In the genomic region with DNA sequence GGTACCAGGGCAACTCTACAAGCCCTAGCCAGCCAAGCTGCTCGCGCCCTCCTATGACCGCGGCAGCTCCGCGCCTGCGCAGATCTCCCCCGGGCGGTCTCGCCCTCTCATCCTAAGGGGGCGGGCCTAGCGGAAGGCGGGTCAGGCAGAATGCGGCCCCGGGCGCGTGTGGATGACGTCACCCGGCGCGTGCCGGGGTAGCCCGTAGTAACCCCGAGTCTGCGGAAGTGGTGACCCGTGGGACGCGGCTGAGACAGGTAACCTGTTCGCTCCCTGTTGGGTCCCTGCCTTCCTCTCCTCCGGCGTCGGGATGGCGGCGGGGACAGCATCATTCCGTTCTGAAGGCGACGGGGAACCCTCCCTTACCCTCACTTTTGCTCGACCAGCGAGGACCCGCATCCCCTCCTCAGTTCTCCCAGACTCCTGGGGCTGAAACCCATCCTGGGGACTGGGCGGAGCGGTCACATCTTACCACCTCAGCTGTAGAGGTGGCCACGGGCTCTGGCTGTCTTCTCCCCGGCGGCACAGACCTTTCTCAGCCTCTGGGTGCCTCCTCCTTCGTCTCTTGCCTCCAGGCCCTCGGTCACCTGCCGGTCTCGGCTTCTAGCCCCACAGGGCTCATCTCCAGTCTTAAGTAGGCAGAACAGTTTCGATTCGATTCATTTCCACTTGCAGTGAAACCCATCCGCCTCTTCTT, we compare ENCODE assay signal across 1 cellular context.
TF ChIP-seq lines count a peak whose summit lies in the region.

A gene with protein sequence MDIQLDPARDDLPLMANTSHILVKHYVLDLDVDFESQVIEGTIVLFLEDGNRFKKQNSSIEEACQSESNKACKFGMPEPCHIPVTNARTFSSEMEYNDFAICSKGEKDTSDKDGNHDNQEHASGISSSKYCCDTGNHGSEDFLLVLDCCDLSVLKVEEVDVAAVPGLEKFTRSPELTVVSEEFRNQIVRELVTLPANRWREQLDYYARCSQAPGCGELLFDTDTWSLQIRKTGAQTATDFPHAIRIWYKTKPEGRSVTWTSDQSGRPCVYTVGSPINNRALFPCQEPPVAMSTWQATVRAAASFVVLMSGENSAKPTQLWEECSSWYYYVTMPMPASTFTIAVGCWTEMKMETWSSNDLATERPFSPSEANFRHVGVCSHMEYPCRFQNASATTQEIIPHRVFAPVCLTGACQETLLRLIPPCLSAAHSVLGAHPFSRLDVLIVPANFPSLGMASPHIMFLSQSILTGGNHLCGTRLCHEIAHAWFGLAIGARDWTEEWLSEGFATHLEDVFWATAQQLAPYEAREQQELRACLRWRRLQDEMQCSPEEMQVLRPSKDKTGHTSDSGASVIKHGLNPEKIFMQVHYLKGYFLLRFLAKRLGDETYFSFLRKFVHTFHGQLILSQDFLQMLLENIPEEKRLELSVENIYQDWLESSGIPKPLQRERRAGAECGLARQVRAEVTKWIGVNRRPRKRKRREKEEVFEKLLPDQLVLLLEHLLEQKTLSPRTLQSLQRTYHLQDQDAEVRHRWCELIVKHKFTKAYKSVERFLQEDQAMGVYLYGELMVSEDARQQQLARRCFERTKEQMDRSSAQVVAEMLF (plus strand): TSS at position 205 of the 697 bp plus-strand sequence. CDS start 33,085 bp downstream, outside the sequence.

TF ChIP-seq in HepG2, 621 proteins besides CTCF, POLR2A, EP300 and RAD21 (continued from another document):
- 0 out of 2 replicates have a peak, but pooled peaks have one; percentile 89 for TF ChIP-seq NR1H2 (CRISPR knock-in tag; IDR thresholded peaks at IDR 0.05; ENCODE audit: borderline replicate concordance, low read depth)
- TF ChIP-seq ZNF672 (CRISPR knock-in tag; IDR thresholded peaks at IDR 0.05): no peak
- no peak for TF ChIP-seq ADNP (CRISPR knock-in tag; IDR thresholded peaks at IDR 0.05)
- TF ChIP-seq PHB2 (IDR thresholded peaks at IDR 0.05; ENCODE audit: partially characterized antibody): no peak
- peak; percentile 74; the same call in 1 of the 2 replicates for TF ChIP-seq ZNF709 (CRISPR knock-in tag; IDR thresholded peaks at IDR 0.05)
- TF ChIP-seq GMEB2 (CRISPR knock-in tag; IDR thresholded peaks at IDR 0.05; ENCODE audit: low read depth): peak; percentile 34; the same call in 1 of the 2 replicates
- TF ChIP-seq SALL2 (CRISPR knock-in tag; IDR thresholded peaks at IDR 0.05): peak; percentile 94
- TF ChIP-seq ZBTB21 (CRISPR knock-in tag; IDR thresholded peaks at IDR 0.05): peak; percentile 62; the same call in 1 of the 2 replicates
- TF ChIP-seq ETV5 (CRISPR knock-in tag; IDR thresholded peaks at IDR 0.05; ENCODE audit: borderline replicate concordance): peak; percentile 75
- TF ChIP-seq ZFP82 (CRISPR knock-in tag; IDR thresholded peaks at IDR 0.05; ENCODE audit: borderline replicate concordance): no peak
- TF ChIP-seq MAFG (CRISPR knock-in tag; IDR thresholded peaks at IDR 0.05): no peak
- no peak for TF ChIP-seq ZSCAN29 (CRISPR knock-in tag; conservative IDR thresholded peaks at IDR 0.05)
- TF ChIP-seq ZNF274 (CRISPR knock-in tag; IDR thresholded peaks at IDR 0.05): no peak
- TF ChIP-seq SOX5 (CRISPR knock-in tag; IDR thresholded peaks at IDR 0.05; ENCODE audit: borderline replicate concordance): no peak
- peak; percentile 90 for TF ChIP-seq RBFOX2 (IDR thresholded peaks at IDR 0.05; ENCODE audit: low read depth, low read length)
- TF ChIP-seq, protein P1, sequence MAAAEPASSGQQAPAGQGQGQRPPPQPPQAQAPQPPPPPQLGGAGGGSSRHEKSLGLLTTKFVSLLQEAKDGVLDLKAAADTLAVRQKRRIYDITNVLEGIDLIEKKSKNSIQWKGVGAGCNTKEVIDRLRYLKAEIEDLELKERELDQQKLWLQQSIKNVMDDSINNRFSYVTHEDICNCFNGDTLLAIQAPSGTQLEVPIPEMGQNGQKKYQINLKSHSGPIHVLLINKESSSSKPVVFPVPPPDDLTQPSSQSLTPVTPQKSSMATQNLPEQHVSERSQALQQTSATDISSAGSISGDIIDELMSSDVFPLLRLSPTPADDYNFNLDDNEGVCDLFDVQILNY (CRISPR knock-in tag; conservative IDR thresholded peaks at IDR 0.05): no peak
- TF ChIP-seq MZF1 (CRISPR knock-in tag; IDR thresholded peaks at IDR 0.05; ENCODE audit: borderline replicate concordance): no peak
- no peak for TF ChIP-seq JARID2 (CRISPR knock-in tag; IDR thresholded peaks at IDR 0.05; ENCODE audit: insufficient replicate concordance)
- no peak for TF ChIP-seq RELA (CRISPR knock-in tag; IDR thresholded peaks at IDR 0.05)
- no peak for TF ChIP-seq ZMAT3 (CRISPR knock-in tag; conservative IDR thresholded peaks at IDR 0.05)
- peak; percentile 80 for TF ChIP-seq RFX1 (IDR thresholded peaks at IDR 0.05)
- TF ChIP-seq, protein P2, sequence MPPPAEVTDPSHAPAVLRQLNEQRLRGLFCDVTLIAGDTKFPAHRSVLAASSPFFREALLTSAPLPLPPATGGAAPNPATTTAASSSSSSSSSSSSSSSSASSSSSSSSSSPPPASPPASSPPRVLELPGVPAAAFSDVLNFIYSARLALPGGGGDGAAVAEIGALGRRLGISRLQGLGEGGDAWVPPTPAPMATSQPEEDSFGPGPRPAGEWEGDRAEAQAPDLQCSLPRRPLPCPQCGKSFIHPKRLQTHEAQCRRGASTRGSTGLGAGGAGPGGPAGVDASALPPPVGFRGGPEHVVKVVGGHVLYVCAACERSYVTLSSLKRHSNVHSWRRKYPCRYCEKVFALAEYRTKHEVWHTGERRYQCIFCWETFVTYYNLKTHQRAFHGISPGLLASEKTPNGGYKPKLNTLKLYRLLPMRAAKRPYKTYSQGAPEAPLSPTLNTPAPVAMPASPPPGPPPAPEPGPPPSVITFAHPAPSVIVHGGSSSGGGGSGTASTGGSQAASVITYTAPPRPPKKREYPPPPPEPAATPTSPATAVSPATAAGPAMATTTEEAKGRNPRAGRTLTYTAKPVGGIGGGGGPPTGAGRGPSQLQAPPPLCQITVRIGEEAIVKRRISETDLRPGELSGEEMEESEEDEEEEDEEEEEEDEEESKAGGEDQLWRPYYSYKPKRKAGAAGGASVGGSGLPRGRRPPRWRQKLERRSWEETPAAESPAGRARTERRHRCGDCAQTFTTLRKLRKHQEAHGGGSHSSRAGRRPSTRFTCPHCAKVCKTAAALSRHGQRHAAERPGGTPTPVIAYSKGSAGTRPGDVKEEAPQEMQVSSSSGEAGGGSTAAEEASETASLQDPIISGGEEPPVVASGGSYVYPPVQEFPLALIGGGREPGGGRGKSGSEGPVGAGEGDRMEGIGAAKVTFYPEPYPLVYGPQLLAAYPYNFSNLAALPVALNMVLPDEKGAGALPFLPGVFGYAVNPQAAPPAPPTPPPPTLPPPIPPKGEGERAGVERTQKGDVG (CRISPR knock-in tag; IDR thresholded peaks at IDR 0.05; ENCODE audit: borderline replicate concordance): no peak
- TF ChIP-seq EHMT2 (IDR thresholded peaks at IDR 0.05; ENCODE audit: borderline replicate concordance, low read depth, low read length): no peak
- peak; percentile 57; the same call in 1 of the 2 replicates for TF ChIP-seq ZNF891 (CRISPR knock-in tag; IDR thresholded peaks at IDR 0.05)
- TF ChIP-seq, protein P3, sequence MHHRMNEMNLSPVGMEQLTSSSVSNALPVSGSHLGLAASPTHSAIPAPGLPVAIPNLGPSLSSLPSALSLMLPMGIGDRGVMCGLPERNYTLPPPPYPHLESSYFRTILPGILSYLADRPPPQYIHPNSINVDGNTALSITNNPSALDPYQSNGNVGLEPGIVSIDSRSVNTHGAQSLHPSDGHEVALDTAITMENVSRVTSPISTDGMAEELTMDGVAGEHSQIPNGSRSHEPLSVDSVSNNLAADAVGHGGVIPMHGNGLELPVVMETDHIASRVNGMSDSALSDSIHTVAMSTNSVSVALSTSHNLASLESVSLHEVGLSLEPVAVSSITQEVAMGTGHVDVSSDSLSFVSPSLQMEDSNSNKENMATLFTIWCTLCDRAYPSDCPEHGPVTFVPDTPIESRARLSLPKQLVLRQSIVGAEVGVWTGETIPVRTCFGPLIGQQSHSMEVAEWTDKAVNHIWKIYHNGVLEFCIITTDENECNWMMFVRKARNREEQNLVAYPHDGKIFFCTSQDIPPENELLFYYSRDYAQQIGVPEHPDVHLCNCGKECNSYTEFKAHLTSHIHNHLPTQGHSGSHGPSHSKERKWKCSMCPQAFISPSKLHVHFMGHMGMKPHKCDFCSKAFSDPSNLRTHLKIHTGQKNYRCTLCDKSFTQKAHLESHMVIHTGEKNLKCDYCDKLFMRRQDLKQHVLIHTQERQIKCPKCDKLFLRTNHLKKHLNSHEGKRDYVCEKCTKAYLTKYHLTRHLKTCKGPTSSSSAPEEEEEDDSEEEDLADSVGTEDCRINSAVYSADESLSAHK (CRISPR knock-in tag; IDR thresholded peaks at IDR 0.05; ENCODE audit: borderline replicate concordance): no peak
